21 cellular contexts compared by ENCODE assay signal in the genomic region with DNA sequence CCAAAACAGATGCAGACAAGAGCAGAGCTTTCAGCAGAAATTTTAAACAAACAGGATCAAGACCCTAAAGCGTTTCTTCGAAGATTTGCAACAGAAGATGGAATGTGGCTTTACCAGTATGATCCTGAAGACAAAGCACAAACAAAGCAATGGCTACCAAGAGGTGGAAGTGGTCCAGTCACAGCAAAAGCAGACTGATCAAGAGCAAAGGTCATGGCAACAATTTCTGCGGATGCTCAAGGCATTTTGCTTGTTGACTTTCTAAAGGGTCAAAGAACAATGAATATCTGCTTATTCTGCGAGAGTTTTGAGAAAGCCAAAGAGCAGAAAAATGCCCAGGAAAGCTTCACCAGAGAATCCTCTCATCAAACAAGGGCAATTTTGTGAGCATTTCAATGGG.
"Had no signal": no experiment of that assay in that cellular context is flagged by ENCODE, and none has a peak within 500 bp of the region (broad histone marks: within the 10 kb centered on the region; RNA-seq: fewer than 3 reads in every experiment).

No MANE protein-coding gene starts in this region.

- H3K27me3 Mint-ChIP-seq: activated naive CD8-positive, alpha-beta T cell treated with anti-CD3 and anti-CD28 coated beads, Interleukin-2, amount 10 ng/mL, durations not matched to agents 7 days and 5 days had no signal

- H3K4me3 Mint-ChIP-seq: activated CD8-positive, alpha-beta T cell treated with anti-CD3 and anti-CD28 coated beads, Interleukin-2, amount 10 ng/mL, durations not matched to agents 7 days and 5 days; activated naive CD8-positive, alpha-beta T cell treated with anti-CD3 and anti-CD28 coated beads, Interleukin-2, amount 10 ng/mL, durations not matched to agents 7 days and 5 days; T-helper 1 cell treated with Interleukin-12 subunit alpha and Interleukin-12 subunit beta and Interleukin-4 antibody, amounts not matched to agents 30 μg/mL and 1 μg/mL, for 36 hours; WTC11 had no signal

- DNase-seq: activated CD4-positive, alpha-beta T cell treated with anti-CD3 and anti-CD28 coated beads for 48 hours; activated CD4-positive, alpha-beta T cell treated with anti-CD3 and anti-CD28 coated beads, Interleukin-2, amount 50 U/mL, for 4 hours; activated CD4-positive, CD25-positive, alpha-beta regulatory T cell treated with anti-CD3 and anti-CD28 coated beads, Interleukin-2, amount 50 U/mL, for 72 hours; activated CD8-positive, alpha-beta memory T cell treated with anti-CD3 and anti-CD28 coated beads, Interleukin-2, amount 50 U/mL, for 48 hours; activated CD8-positive, alpha-beta T cell treated with anti-CD3 and anti-CD28 coated beads, Interleukin-2, amount 10 ng/mL, durations not matched to agents 7 days and 5 days; activated naive CD4-positive, alpha-beta T cell treated with anti-CD3 and anti-CD28 coated beads, Interleukin-2, amount 50 U/mL, for 16 hours; activated naive CD8-positive, alpha-beta T cell treated with anti-CD3 and anti-CD28 coated beads, Interleukin-2, amount 10 ng/mL, durations not matched to agents 7 days and 5 days; activated T-cell treated with anti-CD3 and anti-CD28 coated beads, Interleukin-2, amount 50 U/mL, for 1 hour; adrenal gland; anterior cingulate cortex; Karpas-422; NCI-H1105 treated with DMSO at 0.1 percent for 48 hours; NCI-H1436 treated with DMSO at 0.1 percent for 48 hours; NCI-H187; NCI-H2081; NCI-H446; NCI-H524; SHP77 had no signal

- H3K4me1 Mint-ChIP-seq: activated naive CD8-positive, alpha-beta T cell treated with anti-CD3 and anti-CD28 coated beads, Interleukin-2, amount 10 ng/mL, durations not matched to agents 7 days and 5 days had no signal

- H3K36me3 ChIP-seq: adrenal gland had no signal

- H3K36me3 Mint-ChIP-seq: activated naive CD8-positive, alpha-beta T cell treated with anti-CD3 and anti-CD28 coated beads, Interleukin-2, amount 10 ng/mL, durations not matched to agents 7 days and 5 days; WTC11 had no signal

- H3K27ac ChIP-seq: adrenal gland had no signal

- H3K4me1 ChIP-seq: adrenal gland had no signal

- H3K9me3 Mint-ChIP-seq: activated naive CD8-positive, alpha-beta T cell treated with anti-CD3 and anti-CD28 coated beads, Interleukin-2, amount 10 ng/mL, durations not matched to agents 7 days and 5 days had no signal

- ATAC-seq: activated CD8-positive, alpha-beta T cell treated with anti-CD3 and anti-CD28 coated beads, Interleukin-2, amount 10 ng/mL, durations not matched to agents 7 days and 5 days; K562; WTC11 had no signal

- H3K4me3 ChIP-seq: adrenal gland, K562 had no signal

- H3K9me3 ChIP-seq: adrenal gland had no signal

- H3K27ac Mint-ChIP-seq: activated CD8-positive, alpha-beta T cell treated with anti-CD3 and anti-CD28 coated beads, Interleukin-2, amount 10 ng/mL, durations not matched to agents 7 days and 5 days; activated naive CD8-positive, alpha-beta T cell treated with anti-CD3 and anti-CD28 coated beads, Interleukin-2, amount 10 ng/mL, durations not matched to agents 7 days and 5 days; T-helper 1 cell treated with Interleukin-12 subunit alpha and Interleukin-12 subunit beta and Interleukin-4 antibody, amounts not matched to agents 30 μg/mL and 1 μg/mL, for 36 hours; WTC11 had no signal

- H3K27me3 ChIP-seq: adrenal gland had no signal
